14 cellular contexts compared by ENCODE assay signal in the genomic region with DNA sequence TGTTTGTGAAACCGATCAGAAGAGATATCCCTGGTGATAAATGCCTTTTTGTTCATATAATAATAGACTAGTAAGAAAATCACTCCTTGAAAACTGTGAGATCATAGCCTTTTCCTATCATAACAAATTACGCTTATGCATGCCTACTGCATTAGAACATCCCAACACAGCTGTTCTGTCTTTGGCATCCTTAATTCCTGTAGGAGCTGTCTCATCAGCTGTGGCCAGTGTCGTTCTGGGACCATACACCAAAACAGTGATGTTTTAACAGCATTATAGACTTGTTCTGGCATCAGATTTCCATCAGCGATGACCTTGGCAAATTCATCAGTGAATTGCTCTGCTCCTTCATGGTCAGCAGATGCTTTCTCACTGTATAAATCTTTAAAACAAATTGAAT.
DNase-seq lines count a peak whose midpoint lies in the region; ATAC-seq, FAIRE-seq and TF ChIP-seq lines count a peak whose summit lies in the region.
"Had no signal": no experiment of that assay in that cellular context is flagged by ENCODE, and none has a peak within 500 bp of the region (broad histone marks: within the 10 kb centered on the region; RNA-seq: fewer than 3 reads in every experiment).

No MANE protein-coding gene starts in this region.

- FAIRE-seq in HTR-8/SVneo (lab: Jason Lieb, UNC) (no peak), bronchial epithelial cell (lab: Jason Lieb, UNC) (no peak)

- no peak for ATAC-seq in omental fat pad (ENCODE audit: low FRiP score)
- ATAC-seq in left lung: no peak
- no peak for ATAC-seq in HG03378 (IDR thresholded peaks at IDR 0.05; ENCODE audit: unreplicated experiment)

- no peak for TF ChIP-seq CTCF in AG09309 (IDR thresholded peaks at IDR 0.05; ENCODE audit: control insufficient read depth, insufficient read depth, low read depth, low read length, missing control alignments)
- no peak for TF ChIP-seq CTCF in bronchial epithelial cell (IDR thresholded peaks at IDR 0.05; ENCODE audit: insufficient read depth, low read length, severe bottlenecking)
- TF ChIP-seq CTCF in omental fat pad (IDR thresholded peaks at IDR 0.05): no peak
- TF ChIP-seq CTCF in left lung (IDR thresholded peaks at IDR 0.05): no peak

- H3K36me3 ChIP-seq in bronchial epithelial cell (ENCODE audit: control insufficient read depth, insufficient read depth, low read length): no peaks in the 10 kb centered on the region
- H3K36me3 ChIP-seq in left lung: no peaks in the 10 kb centered on the region
- H3K36me3 ChIP-seq: ovary had no signal

- DNase-seq in AG09309 (ENCODE audit: low read depth) (peak; percentile 43), HTR-8/SVneo (ENCODE audit: insufficient read length, low spot score) (peak; percentile 7), bronchial epithelial cell (ENCODE audit: low read depth) (peak; percentile 24), kidney tubule cell (ENCODE audit: low spot score) (peak; percentile 30), GM19240 (ENCODE audit: insufficient read length, low spot score) (no peak), omental fat pad (ENCODE audit: low spot score) (no peak), left lung (no peak)
- DNase-seq: activated naive CD4-positive, alpha-beta T cell treated with anti-CD3 and anti-CD28 coated beads, Interleukin-2, amount 10 ng/mL, durations not matched to agents 7 days and 5 days; MV-4-11; NCI-H446; ovary; RPMI8226; stimulated activated naive CD4-positive, alpha-beta T cell had no signal

- no peak overlapping the region for H3K27ac ChIP-seq in left lung
- H3K27ac ChIP-seq: ovary had no signal

- H3K4me3 ChIP-seq in AG09309 (ENCODE audit: control insufficient read depth, low read depth, low read length) (no peak overlapping the region), bronchial epithelial cell (ENCODE audit: low read depth, low read length) (no peak overlapping the region), left lung (no peak overlapping the region)
- H3K4me3 ChIP-seq: ovary had no signal

- H3K27me3 ChIP-seq in bronchial epithelial cell (ENCODE audit: control insufficient read depth, insufficient read depth, low read length) (no peaks in the 10 kb centered on the region), left lung (no peaks in the 10 kb centered on the region)
- H3K27me3 ChIP-seq: ovary had no signal

- H3K9me3 ChIP-seq in left lung: no peaks in the 10 kb centered on the region
- H3K9me3 ChIP-seq: ovary had no signal

- H3K4me1 ChIP-seq in left lung: no peaks in the 10 kb centered on the region

- intact Hi-C loops in left lung (cut with DNase I): no loop called here

Comparison
In these comparisons a context has a peak if more than half of its experiments do, and no peak if none do; other contexts are left out.
1. DNase-seq: peak in AG09309 (single experiment), HTR-8/SVneo (single experiment), bronchial epithelial cell (single experiment) and kidney tubule cell (single experiment); none in GM19240 (single experiment), omental fat pad (single experiment) and left lung (0 of 2).